In genomic region chr6:141488466-141488865, GRCh38 we compare ENCODE assay signal across 9 cellular contexts.
A peak's percentile ranks its signal among the peaks of the same experiment; 100 is the strongest.
DNase-seq lines count a peak whose midpoint lies in the region; ATAC-seq and TF ChIP-seq lines count a peak whose summit lies in the region.
"Had no signal": no experiment of that assay in that cellular context is flagged by ENCODE, and none has a peak within 500 bp of the region (broad histone marks: within the 10 kb centered on the region; RNA-seq: fewer than 3 reads in every experiment).

No MANE protein-coding gene starts in this region.

- WGBS in esophagus squamous epithelium, 2 donors: 17% methylated on average over 1 of the region's 1 CpG

- H3K4me3 Mint-ChIP-seq in Caco-2 (ENCODE audit: unreplicated experiment): no peak overlapping the region

- H3K36me3 ChIP-seq in Caco-2 (ENCODE audit: control insufficient read depth, insufficient read depth, low read length) (no peaks in the 10 kb centered on the region), esophagus squamous epithelium (no peaks in the 10 kb centered on the region)
- H3K36me3 ChIP-seq: neutrophil had no signal

- H3K4me3 ChIP-seq in fibroblast of villous mesenchyme (ENCODE audit: low read depth, low read length) (no peak overlapping the region), Caco-2 (ENCODE audit: low read depth, low read length) (no peak overlapping the region), esophagus squamous epithelium (no peak overlapping the region)

- H3K27me3 ChIP-seq in Caco-2 (replicated peaks; ENCODE audit: control insufficient read depth, insufficient read depth, low read length): no peaks in the 10 kb centered on the region
- no peaks in the 10 kb centered on the region for H3K27me3 ChIP-seq in esophagus squamous epithelium
- H3K27me3 ChIP-seq: neutrophil had no signal

- BruUV-seq in Caco-2 (replicated peaks; lab: Mats Ljungman, UMichigan): no TSS peak

- no peaks in the 10 kb centered on the region for H3K9me3 Mint-ChIP-seq in Caco-2 (ENCODE audit: unreplicated experiment)

- H3K4me1 Mint-ChIP-seq in Caco-2 (ENCODE audit: low read depth, unreplicated experiment): no peaks in the 10 kb centered on the region

- no peak overlapping the region for H3K27ac Mint-ChIP-seq in Caco-2 (ENCODE audit: unreplicated experiment)

- no peaks in the 10 kb centered on the region for H3K27me3 Mint-ChIP-seq in Caco-2 (ENCODE audit: insufficient read depth, unreplicated experiment)

- H3K4me1 ChIP-seq in Caco-2: no peaks in the 10 kb centered on the region
- H3K4me1 ChIP-seq in esophagus squamous epithelium: peaks cover 0 to 14% (median 3%) of the 10 kb centered on the region in 3 donors

- peak; percentile 47 for ATAC-seq in GM18517 (IDR thresholded peaks at IDR 0.05; ENCODE audit: unreplicated experiment)
- ATAC-seq in HG02610 (IDR thresholded peaks at IDR 0.05; ENCODE audit: unreplicated experiment): peak; percentile 24

- H3K27ac ChIP-seq in esophagus squamous epithelium: no peak overlapping the region
- H3K27ac ChIP-seq: neutrophil had no signal

- H3K9me3 ChIP-seq in Caco-2: no peaks in the 10 kb centered on the region
- no peaks in the 10 kb centered on the region for H3K9me3 ChIP-seq in esophagus squamous epithelium
- H3K9me3 ChIP-seq: neutrophil had no signal

- intact Hi-C loops in Caco-2 (cut with micrococcal nuclease; ENCODE audit: unreplicated experiment) (no loop called here), esophagus squamous epithelium (cut with DNase I) (no loop called here)

- peak; percentile 44 for DNase-seq in NCI-H2029 treated with DMSO at 0.1 percent for 48 hours (lab: John Stamatoyannopoulos, UW)
- DNase-seq in fibroblast of villous mesenchyme (ENCODE audit: low read depth): peak; percentile 27
- DNase-seq in Caco-2: no peak
- DNase-seq in esophagus squamous epithelium (lab: John Stamatoyannopoulos, UW): no peak
- DNase-seq in 8988T: no peak
- no peak for DNase-seq in NCI-H187 treated with DMSO at 0.1 percent for 48 hours (lab: John Stamatoyannopoulos, UW)

- TF ChIP-seq CTCF in fibroblast of villous mesenchyme (IDR thresholded peaks at IDR 0.05; ENCODE audit: insufficient read depth, low read depth, low read length): no peak
- TF ChIP-seq CTCF in Caco-2 (IDR thresholded peaks at IDR 0.05; ENCODE audit: insufficient read depth in 1 of 2, low read depth in 1 of 2, low read length in 1 of 2, severe bottlenecking in 1 of 2, unreplicated experiment in 1 of 2): no peak
- no peak for TF ChIP-seq CTCF in esophagus squamous epithelium (IDR thresholded peaks at IDR 0.05)

- no peaks in the 10 kb centered on the region for H3K36me3 Mint-ChIP-seq in Caco-2 (ENCODE audit: insufficient read depth, unreplicated experiment)

- TF ChIP-seq POLR2A in esophagus squamous epithelium (IDR thresholded peaks at IDR 0.05): no peak

- CTCF ChIA-PET in Caco-2 (lab: Charles Lee): no interaction called here

- POLR2A ChIA-PET in Caco-2 (lab: Charles Lee): no interaction called here

Comparison
In these comparisons a context has a peak if more than half of its experiments do, and no peak if none do; other contexts are left out.
1. DNase-seq: peak in NCI-H2029 treated with DMSO at 0.1 percent for 48 hours (single experiment) and fibroblast of villous mesenchyme (single experiment); none in Caco-2 (0 of 2), esophagus squamous epithelium (single experiment), 8988T (single experiment) and NCI-H187 treated with DMSO at 0.1 percent for 48 hours (single experiment).